ENCODE assay signal across 14 cellular contexts in the genomic region with DNA sequence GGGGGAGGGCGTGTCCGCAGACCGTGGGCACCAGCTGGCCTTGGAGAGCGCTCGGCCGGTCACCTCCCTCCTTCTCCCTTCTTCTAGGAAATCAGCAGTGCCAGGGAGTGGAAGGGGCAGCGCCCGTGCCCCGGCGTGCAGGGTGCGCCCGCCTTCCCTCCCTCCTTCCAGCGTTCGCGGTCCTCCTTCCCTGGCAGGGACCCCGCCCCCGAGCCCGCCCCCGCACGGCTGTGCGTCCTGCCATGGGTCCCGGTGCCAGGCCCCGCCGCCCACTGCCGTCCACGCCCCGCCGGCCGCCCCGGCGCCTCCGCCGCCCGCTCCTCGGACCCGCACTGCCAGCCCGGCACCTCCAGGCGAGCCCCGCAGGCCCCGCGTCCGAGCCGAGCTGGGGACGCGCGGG. TPM values are rescaled to one million over a fixed set of nuclear protein-coding genes. Genes with fewer than 3 reads are reported as not detected.
"Had no signal": no experiment of that assay in that cellular context is flagged by ENCODE, and none has a peak within 500 bp of the region (broad histone marks: within the 10 kb centered on the region; RNA-seq: fewer than 3 reads in every experiment).

No MANE protein-coding gene starts in this region.

RNA-seq across cellular contexts. Expression of a gene that starts 0.4 kb away (rescaled TPM):
- total RNA-seq: osteoblast had no signal
- polyA plus RNA-seq: immature natural killer cell had no signal

RNA-seq across cellular contexts. Expression of a gene that starts 21.3 kb away (rescaled TPM):
- total RNA-seq: activated CD4-positive, alpha-beta memory T cell treated with anti-CD3 and anti-CD28 coated beads for 36 hours; cardiac septum; chondrocyte; fibroblast of villous mesenchyme; glomerular endothelial cell; hepatocyte; kidney epithelial cell; lower leg skin; mucosa of gallbladder; osteoblast; progenitor cell of endocrine pancreas; thyroid gland; ureter had no signal
- polyA plus RNA-seq: immature natural killer cell had no signal

RNA-seq across cellular contexts. Expression of a gene that starts 45.3 kb away (rescaled TPM):
- total RNA-seq: activated CD4-positive, alpha-beta memory T cell treated with anti-CD3 and anti-CD28 coated beads for 36 hours; chondrocyte; fibroblast of villous mesenchyme; glomerular endothelial cell; osteoblast; progenitor cell of endocrine pancreas; ureter had no signal
- polyA plus RNA-seq: immature natural killer cell had no signal
